In genomic region chr20:60057123-60057865, GRCh38 we compare ENCODE assay signal across 8 cellular contexts.
DNase-seq lines count a peak whose midpoint lies in the region; ATAC-seq and TF ChIP-seq lines count a peak whose summit lies in the region.

No MANE protein-coding gene starts in this region.

- no peak for ATAC-seq in SK-N-SH treated with all-trans-retinoic acid at 6 μM for 48 hours
- peak; percentile 47 for ATAC-seq in HG03108 (IDR thresholded peaks at IDR 0.05; ENCODE audit: unreplicated experiment)
- ATAC-seq in activated B cell treated with CpG ODN at 0.5 μM for 24 hours (ENCODE audit: low read depth) = peak; percentile 57

- H3F3A ChIP-seq in SK-N-SH (replicated peaks; ENCODE audit: insufficient read depth) = no peaks in the 10 kb centered on the region

- CTCF ChIA-PET in SK-N-SH (lab: Yijun Ruan, JAX) = interaction anchor here (0.6 to 4.1 kb wide), 49 partner anchors 10 to 1839 kb away, joined by 3 to 48 read pairs (median 3); no protein-coding TSS in a partner anchor
- CTCF ChIA-PET in activated B cell treated with CpG ODN at 0.5 μM for 24 hours (lab: Charles Lee) = interaction anchor here (1.0 to 3.3 kb wide), 8 partner anchors 9 to 1839 kb away, joined by 3 to 16 read pairs (median 4); no protein-coding TSS in a partner anchor

- H2AFZ ChIP-seq in SK-N-SH (ENCODE audit: low read depth) = no peak overlapping the region

- H3K4me2 ChIP-seq in SK-N-SH = no peak overlapping the region

- H3K9me2 ChIP-seq in SK-N-SH = no peaks in the 10 kb centered on the region

- no peaks in the 10 kb centered on the region for H3K36me3 ChIP-seq in SK-N-SH (replicated peaks in 1 of 2; ENCODE audit: control insufficient read depth in 1 of 2, insufficient read depth in 2 of 2, low read length in 1 of 2)
- no peaks in the 10 kb centered on the region for H3K36me3 ChIP-seq in kidney epithelial cell (ENCODE audit: control insufficient read depth, insufficient read depth, low read length)

- no peaks in the 10 kb centered on the region for H3K9me3 ChIP-seq in SK-N-SH

- H3K36me3 Mint-ChIP-seq in activated B cell treated with CpG ODN at 0.5 μM for 24 hours (ENCODE audit: low read depth) = no peaks in the 10 kb centered on the region

- POLR2A ChIA-PET in SK-N-SH (lab: Yijun Ruan, JAX) = no interaction called here
- POLR2A ChIA-PET in activated B cell treated with CpG ODN at 0.5 μM for 24 hours (lab: Charles Lee) = interaction anchor here (1.9 kb wide), 1 partner anchor 117 kb away, joined by 8 read pairs; the partner anchor contains the start of genes FAM217B and PPP1R3D

- TF ChIP-seq RAD21 in SK-N-SH (IDR thresholded peaks at IDR 0.05; ENCODE audit: low read length) = peak; percentile 92

- DNase-seq in SK-N-SH (peak; percentile 78), NCI-H2227 treated with DMSO at 0.1 percent for 48 hours (lab: John Stamatoyannopoulos, UW) (peak; percentile 90), activated B cell treated with CpG ODN at 0.5 μM for 24 hours (peak; percentile 32), cardiac fibroblast (ENCODE audit: low read depth in 2 of 2) (peak; percentile 63 to 74), kidney epithelial cell (ENCODE audit: low read depth) (no peak)
- peak; percentile 47 for DNase-seq in stimulated activated CD4-positive, alpha-beta T cell treated with anti-CD3 and anti-CD28 coated beads, Interleukin-2, amount 100 ng/mL, for 4 hours (ENCODE audit: low read depth)

- peaks cover 13% of the 10 kb centered on the region for H3K27me3 Mint-ChIP-seq in activated B cell treated with CpG ODN at 0.5 μM for 24 hours

- peaks cover 0 to 10% of the 10 kb centered on the region in 2 experiments; a peak in 2 of 4 replicates for H3K4me1 ChIP-seq in SK-N-SH (ENCODE audit: control insufficient read depth in 1 of 2, insufficient read depth in 2 of 2, low read depth in 1 of 2, low read length in 1 of 2)

- H3K27me3 ChIP-seq in SK-N-SH (ENCODE audit: insufficient read depth) = no peaks in the 10 kb centered on the region
- peaks cover 2% of the 10 kb centered on the region for H3K27me3 ChIP-seq in kidney epithelial cell (ENCODE audit: control insufficient read depth, insufficient read depth, low read length)

- H3K9me3 Mint-ChIP-seq in activated B cell treated with CpG ODN at 0.5 μM for 24 hours = no peaks in the 10 kb centered on the region

- H3K27ac Mint-ChIP-seq in activated B cell treated with CpG ODN at 0.5 μM for 24 hours = peak overlapping the region; percentile 8

- TF ChIP-seq EP300 in SK-N-SH (IDR thresholded peaks at IDR 0.05; ENCODE audit: borderline replicate concordance in 1 of 2, low read depth in 1 of 2, low read length in 1 of 2) = no peak

- H3K79me2 ChIP-seq in SK-N-SH (ENCODE audit: insufficient read depth) = no peaks in the 10 kb centered on the region

- TF ChIP-seq CTCF in SK-N-SH (IDR thresholded peaks at IDR 0.05) (peak; percentile 48), activated B cell treated with CpG ODN at 0.5 μM for 24 hours (IDR thresholded peaks at IDR 0.05) (no peak), cardiac fibroblast (IDR thresholded peaks at IDR 0.05; ENCODE audit: low read depth, low read length) (peak; percentile 88), kidney epithelial cell (IDR thresholded peaks at IDR 0.05; ENCODE audit: insufficient read depth, low read length, poor library complexity, severe bottlenecking) (peak; percentile 84)

- H3K9ac ChIP-seq in SK-N-SH = no peak overlapping the region

- intact Hi-C loops in activated B cell treated with CpG ODN at 0.5 μM for 24 hours (cut with micrococcal nuclease) = loop anchor here (5.0 kb wide), 2 partner anchors 110 to 1205 kb away; no protein-coding TSS in a partner anchor

- 5% methylated on average over 9 of the region's 11 CpGs for WGBS in SK-N-SH (ENCODE audit: low lambda C conversion rate)

- H3K4me3 Mint-ChIP-seq in activated B cell treated with CpG ODN at 0.5 μM for 24 hours = peak overlapping the region; percentile 54

- H3K4me3 ChIP-seq in SK-N-SH (ENCODE audit: low read depth in 2 of 2, low read length in 1 of 2) (peak overlapping the region in 1 of 2 experiments; percentile 35; a peak in 1 of 4 replicates), cardiac fibroblast (replicated peaks in 1 of 2; ENCODE audit: low read depth in 2 of 2, low read length in 2 of 2) (no peak overlapping the region), kidney epithelial cell (ENCODE audit: low read depth, low read length) (no peak overlapping the region)

- H4K20me1 ChIP-seq in SK-N-SH (ENCODE audit: insufficient read depth) = no peaks in the 10 kb centered on the region

- H3K4me1 Mint-ChIP-seq in activated B cell treated with CpG ODN at 0.5 μM for 24 hours = peaks cover 28% of the 10 kb centered on the region

- no peak overlapping the region for H3K27ac ChIP-seq in SK-N-SH (ENCODE audit: low read depth in 2 of 2, low read length in 1 of 2)

TF ChIP-seq in SK-N-SH, 30 proteins besides CTCF, POLR2A, EP300 and RAD21:
- TF ChIP-seq SMC3 (IDR thresholded peaks at IDR 0.05; ENCODE audit: low read depth, low read length) (peak; percentile 52; the same call in 1 of the 2 replicates), EZH2phosphoT487 (IDR thresholded peaks at IDR 0.05; ENCODE audit: borderline replicate concordance, low read depth) (no peak)

TF ChIP-seq in SK-N-SH treated with all-trans-retinoic acid at 6 μM for 48 hours, 23 proteins besides CTCF, POLR2A, EP300 and RAD21 (continues in another document):
- TF ChIP-seq PATZ1 (CRISPR knock-in tag; IDR thresholded peaks at IDR 0.05; ENCODE audit: borderline replicate concordance) (no peak), ZFP30 (CRISPR knock-in tag; IDR thresholded peaks at IDR 0.05) (no peak), ZNF565 (CRISPR knock-in tag; conservative IDR thresholded peaks at IDR 0.05; ENCODE audit: low read depth) (no peak), GLIS3 (CRISPR knock-in tag; IDR thresholded peaks at IDR 0.05) (no peak), ZNF8 (CRISPR knock-in tag; IDR thresholded peaks at IDR 0.05) (no peak), TCF4 (CRISPR knock-in tag; IDR thresholded peaks at IDR 0.05; ENCODE audit: borderline replicate concordance) (no peak), ZC3H10 (CRISPR knock-in tag; IDR thresholded peaks at IDR 0.05) (no peak), TSHZ2 (CRISPR knock-in tag; IDR thresholded peaks at IDR 0.05) (no peak), POU6F1 (CRISPR knock-in tag; IDR thresholded peaks at IDR 0.05; ENCODE audit: borderline replicate concordance, low read depth) (no peak), ESRRG (CRISPR knock-in tag; IDR thresholded peaks at IDR 0.05) (no peak)
